22 cellular contexts compared by ENCODE assay signal in the genomic region with DNA sequence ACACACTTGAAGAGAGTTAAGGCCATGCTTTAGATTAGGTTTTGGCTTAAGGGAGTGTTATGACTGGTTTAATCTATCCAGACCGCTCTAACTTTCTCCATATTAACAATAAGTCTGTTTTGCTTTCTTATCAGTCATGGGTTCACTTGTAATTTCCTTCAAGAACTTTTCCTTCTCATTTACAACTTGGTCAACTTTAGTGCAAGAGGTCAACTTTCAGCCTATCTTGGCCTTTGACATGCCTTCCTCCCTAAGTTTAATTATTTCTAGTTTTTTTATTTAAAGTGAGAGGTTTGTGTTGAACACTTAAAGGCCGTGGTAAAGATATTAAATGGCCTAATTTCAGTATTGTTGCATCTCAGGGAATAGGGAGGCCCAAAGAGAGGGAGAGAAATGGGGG.
"Had no signal": no experiment of that assay in that cellular context is flagged by ENCODE, and none has a peak within 500 bp of the region (broad histone marks: within the 10 kb centered on the region; RNA-seq: fewer than 3 reads in every experiment).

No MANE protein-coding gene starts in this region.

- H3K27ac ChIP-seq: colonic mucosa, foreskin keratinocyte, heart left ventricle, hepatocyte had no signal

- H3K27me3 ChIP-seq: colonic mucosa, esophagus muscularis mucosa, foreskin keratinocyte, gastroesophageal sphincter, heart left ventricle, hepatocyte had no signal

- H3K36me3 ChIP-seq: colonic mucosa had no signal

- H3K9me3 Mint-ChIP-seq: effector memory CD8-positive, alpha-beta T cell; immature natural killer cell had no signal

- H3K4me1 ChIP-seq: colonic mucosa, foreskin keratinocyte had no signal

- DNase-seq: cerebellar nuclear complex; colonic mucosa; cortex of kidney; effector CD8-positive, alpha-beta T cell; effector memory CD8-positive, alpha-beta T cell; foreskin keratinocyte; heart left ventricle; hypothalamus; immature natural killer cell; islet precursor cell; kidney; kidney glomerular epithelial cell; left colon; left ventricle myocardium inferior; mesenchymal stem cell; mucosa of descending colon had no signal

- H3K9me3 ChIP-seq: colonic mucosa had no signal

- ATAC-seq: effector memory CD8-positive, alpha-beta T cell; foreskin keratinocyte; gastroesophageal sphincter; heart left ventricle; left colon; left lobe of liver; mucosa of descending colon had no signal

- H3K27ac Mint-ChIP-seq: dendritic cell treated with granulocyte-macrophage colony-stimulating factor and Interleukin-4, amounts not matched to agents 40 ng/mL and 50 ng/mL, for 4 days; mesothelial cell of epicardium had no signal

- H3K27me3 Mint-ChIP-seq: dendritic cell treated with granulocyte-macrophage colony-stimulating factor and Interleukin-4, amounts not matched to agents 40 ng/mL and 50 ng/mL, for 4 days; effector memory CD8-positive, alpha-beta T cell had no signal

- H3K4me1 Mint-ChIP-seq: mesothelial cell of epicardium had no signal

- H3K4me3 Mint-ChIP-seq: dendritic cell treated with granulocyte-macrophage colony-stimulating factor and Interleukin-4, amounts not matched to agents 40 ng/mL and 50 ng/mL, for 4 days; effector memory CD8-positive, alpha-beta T cell; immature natural killer cell; mesothelial cell of epicardium had no signal

- H3K4me3 ChIP-seq: colonic mucosa, esophagus muscularis mucosa, gastroesophageal sphincter, heart left ventricle, hepatocyte, left ventricle myocardium inferior, mucosa of descending colon had no signal
